Comparison of ENCODE assay signal across 9 cellular contexts in the genomic region with DNA sequence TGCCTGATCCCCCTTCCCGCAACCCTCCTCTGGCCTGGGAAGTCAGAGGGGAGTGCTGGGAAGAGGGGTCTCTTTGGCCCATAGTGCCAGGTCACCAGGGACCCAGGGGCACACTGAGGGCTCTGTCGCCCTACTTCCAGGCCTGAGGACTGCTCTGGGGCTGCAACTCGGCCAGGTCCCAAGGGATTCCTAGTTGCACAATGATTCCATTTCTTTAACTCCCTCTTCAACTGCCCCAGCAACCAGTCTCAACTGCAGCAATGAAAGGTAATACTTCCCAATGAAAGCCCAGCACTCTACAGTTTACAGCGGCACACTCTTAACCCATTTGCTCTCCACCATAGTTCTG. TPM values are rescaled to one million over a fixed set of nuclear protein-coding genes. Genes with fewer than 3 reads are reported as not detected.
DNase-seq lines count a peak whose midpoint lies in the region; ATAC-seq and TF ChIP-seq lines count a peak whose summit lies in the region.
"Had no signal": no experiment of that assay in that cellular context is flagged by ENCODE, and none has a peak within 500 bp of the region (broad histone marks: within the 10 kb centered on the region; RNA-seq: fewer than 3 reads in every experiment).

No MANE protein-coding gene starts in this region.

- WGBS in spleen, 5 donors = 79 to 95% (median 92%) methylated on average over 3 to 4 of the region's 4 CpGs

- H3K9me3 Mint-ChIP-seq in GM23338 = no peaks in the 10 kb centered on the region
- H3K9me3 Mint-ChIP-seq: effector memory CD8-positive, alpha-beta T cell had no signal

- H3K4me1 ChIP-seq in GM23338 (ENCODE audit: insufficient read depth) (0 out of 2 replicates have a peak, but pooled peaks cover 7% of the 10 kb centered on the region), iPS-20b (ENCODE audit: insufficient read depth, low read length) (peaks cover 12% of the 10 kb centered on the region; the same call in 1 of the 2 replicates), spleen (peaks cover 7 to 99% (median 60%) of the 10 kb centered on the region in 6 donors)

- H3K4me3 ChIP-seq in GM23338 (no peak overlapping the region), iPS-20b (ENCODE audit: low read length) (no peak overlapping the region), spleen (peak overlapping the region in 1 of 8 donors; percentile 7)

- TF ChIP-seq CTCF in GM23338 (conservative IDR thresholded peaks at IDR 0.05; ENCODE audit: low read depth in 2 of 2) (no peak), spleen (IDR thresholded peaks at IDR 0.05 in 8 of 11, conservative IDR thresholded peaks at IDR 0.05 in 3 of 11) (no peak)

- peak overlapping the region; percentile 49; the same call in 1 of the 2 replicates for H3K27ac Mint-ChIP-seq in GM23338

- H3F3A ChIP-seq in GM23338 (replicated peaks; ENCODE audit: low read depth) = 0 out of 2 replicates have a peak, but pooled peaks cover 2% of the 10 kb centered on the region

- no peak overlapping the region for H3K4me3 Mint-ChIP-seq in GM23338
- H3K4me3 Mint-ChIP-seq: effector memory CD8-positive, alpha-beta T cell had no signal

- peak overlapping the region; percentile 1; the same call in 1 of the 2 replicates for H3K9ac ChIP-seq in iPS-20b (ENCODE audit: low read depth, low read length)

- H3K9me2 ChIP-seq in GM23338 (ENCODE audit: insufficient read depth) = no peaks in the 10 kb centered on the region

- no peaks in the 10 kb centered on the region for H3K27me3 ChIP-seq in GM23338 (ENCODE audit: insufficient read depth)
- no peaks in the 10 kb centered on the region for H3K27me3 ChIP-seq in iPS-20b (ENCODE audit: insufficient read depth, low read length)
- no peaks in the 10 kb centered on the region for H3K27me3 ChIP-seq in spleen (replicated peaks in 1 of 7)

- no peaks in the 10 kb centered on the region; the same call in 1 of the 2 replicates for H3K79me2 ChIP-seq in GM23338 (replicated peaks; ENCODE audit: insufficient read depth)

- intact Hi-C loops in spleen (cut with DNase I; ENCODE audit: low total_unique reads) = no loop called here

- H3K9me3 ChIP-seq in iPS-20b (ENCODE audit: insufficient read depth, low read depth, low read length) = no peaks in the 10 kb centered on the region
- no peaks in the 10 kb centered on the region for H3K9me3 ChIP-seq in spleen

- H4K20me1 ChIP-seq in GM23338 (replicated peaks; ENCODE audit: insufficient read depth) = 0 out of 2 replicates have a peak, but pooled peaks cover 3% of the 10 kb centered on the region

- H3K36me3 Mint-ChIP-seq in GM23338 (ENCODE audit: low read depth) = no peaks in the 10 kb centered on the region

- H3K27me3 Mint-ChIP-seq in GM23338 (ENCODE audit: insufficient read depth, low read depth, poor library complexity) = peaks cover 13% of the 10 kb centered on the region
- H3K27me3 Mint-ChIP-seq: effector memory CD8-positive, alpha-beta T cell had no signal

- H3K27ac ChIP-seq in GM23338 (ENCODE audit: low read depth) (no peak overlapping the region; the same call in 1 of the 2 replicates), caudate nucleus (ENCODE audit: low read depth, low read length) (peak overlapping the region; percentile 77), iPS-20b (ENCODE audit: low read length) (no peak overlapping the region), spleen (peak overlapping the region in 7 of 8 donors; percentile 22 to 87 (median 73))

- H3K4me2 ChIP-seq in GM23338 = no peak overlapping the region

- DNase-seq in GM23338 (ENCODE audit: low spot score) (no peak), caudate nucleus (lab: John Stamatoyannopoulos, UW) (no peak), spleen (no peak), dedifferentiated amniotic fluid mesenchymal stem cell (ENCODE audit: extremely low spot score) (no peak), NCI-H146 (lab: John Stamatoyannopoulos, UW) (no peak)
- DNase-seq: effector memory CD8-positive, alpha-beta T cell had no signal

- no peak for ATAC-seq in GM23338
- ATAC-seq in HG02970 (IDR thresholded peaks at IDR 0.05; ENCODE audit: low FRiP score, unreplicated experiment) = no peak
- ATAC-seq in HG02623 (IDR thresholded peaks at IDR 0.05; ENCODE audit: unreplicated experiment) = no peak
- ATAC-seq: effector memory CD8-positive, alpha-beta T cell had no signal

- H3K36me3 ChIP-seq in GM23338 (ENCODE audit: insufficient read depth) (no peaks in the 10 kb centered on the region), iPS-20b (ENCODE audit: insufficient read depth, low read depth, low read length) (no peaks in the 10 kb centered on the region), spleen (peaks cover 0 to 5% (median 0%) of the 10 kb centered on the region in 6 donors)

- H3K4me1 Mint-ChIP-seq in GM23338 = peaks cover 25% of the 10 kb centered on the region

- no peak for TF ChIP-seq POLR2A in spleen (IDR thresholded peaks at IDR 0.05)

- no peak overlapping the region for H2AFZ ChIP-seq in GM23338

TF ChIP-seq in GM23338, 12 proteins besides CTCF, POLR2A, EP300 and RAD21 (continues in another document):
- TF ChIP-seq JUNB (IDR thresholded peaks at IDR 0.05; ENCODE audit: unreplicated experiment) (no peak), ZNF331 (CRISPR knock-in tag; IDR thresholded peaks at IDR 0.05; ENCODE audit: low read depth) (no peak), EZH2 (IDR thresholded peaks at IDR 0.05; ENCODE audit: low read depth, unreplicated experiment) (no peak)
- TF ChIP-seq, protein P1, sequence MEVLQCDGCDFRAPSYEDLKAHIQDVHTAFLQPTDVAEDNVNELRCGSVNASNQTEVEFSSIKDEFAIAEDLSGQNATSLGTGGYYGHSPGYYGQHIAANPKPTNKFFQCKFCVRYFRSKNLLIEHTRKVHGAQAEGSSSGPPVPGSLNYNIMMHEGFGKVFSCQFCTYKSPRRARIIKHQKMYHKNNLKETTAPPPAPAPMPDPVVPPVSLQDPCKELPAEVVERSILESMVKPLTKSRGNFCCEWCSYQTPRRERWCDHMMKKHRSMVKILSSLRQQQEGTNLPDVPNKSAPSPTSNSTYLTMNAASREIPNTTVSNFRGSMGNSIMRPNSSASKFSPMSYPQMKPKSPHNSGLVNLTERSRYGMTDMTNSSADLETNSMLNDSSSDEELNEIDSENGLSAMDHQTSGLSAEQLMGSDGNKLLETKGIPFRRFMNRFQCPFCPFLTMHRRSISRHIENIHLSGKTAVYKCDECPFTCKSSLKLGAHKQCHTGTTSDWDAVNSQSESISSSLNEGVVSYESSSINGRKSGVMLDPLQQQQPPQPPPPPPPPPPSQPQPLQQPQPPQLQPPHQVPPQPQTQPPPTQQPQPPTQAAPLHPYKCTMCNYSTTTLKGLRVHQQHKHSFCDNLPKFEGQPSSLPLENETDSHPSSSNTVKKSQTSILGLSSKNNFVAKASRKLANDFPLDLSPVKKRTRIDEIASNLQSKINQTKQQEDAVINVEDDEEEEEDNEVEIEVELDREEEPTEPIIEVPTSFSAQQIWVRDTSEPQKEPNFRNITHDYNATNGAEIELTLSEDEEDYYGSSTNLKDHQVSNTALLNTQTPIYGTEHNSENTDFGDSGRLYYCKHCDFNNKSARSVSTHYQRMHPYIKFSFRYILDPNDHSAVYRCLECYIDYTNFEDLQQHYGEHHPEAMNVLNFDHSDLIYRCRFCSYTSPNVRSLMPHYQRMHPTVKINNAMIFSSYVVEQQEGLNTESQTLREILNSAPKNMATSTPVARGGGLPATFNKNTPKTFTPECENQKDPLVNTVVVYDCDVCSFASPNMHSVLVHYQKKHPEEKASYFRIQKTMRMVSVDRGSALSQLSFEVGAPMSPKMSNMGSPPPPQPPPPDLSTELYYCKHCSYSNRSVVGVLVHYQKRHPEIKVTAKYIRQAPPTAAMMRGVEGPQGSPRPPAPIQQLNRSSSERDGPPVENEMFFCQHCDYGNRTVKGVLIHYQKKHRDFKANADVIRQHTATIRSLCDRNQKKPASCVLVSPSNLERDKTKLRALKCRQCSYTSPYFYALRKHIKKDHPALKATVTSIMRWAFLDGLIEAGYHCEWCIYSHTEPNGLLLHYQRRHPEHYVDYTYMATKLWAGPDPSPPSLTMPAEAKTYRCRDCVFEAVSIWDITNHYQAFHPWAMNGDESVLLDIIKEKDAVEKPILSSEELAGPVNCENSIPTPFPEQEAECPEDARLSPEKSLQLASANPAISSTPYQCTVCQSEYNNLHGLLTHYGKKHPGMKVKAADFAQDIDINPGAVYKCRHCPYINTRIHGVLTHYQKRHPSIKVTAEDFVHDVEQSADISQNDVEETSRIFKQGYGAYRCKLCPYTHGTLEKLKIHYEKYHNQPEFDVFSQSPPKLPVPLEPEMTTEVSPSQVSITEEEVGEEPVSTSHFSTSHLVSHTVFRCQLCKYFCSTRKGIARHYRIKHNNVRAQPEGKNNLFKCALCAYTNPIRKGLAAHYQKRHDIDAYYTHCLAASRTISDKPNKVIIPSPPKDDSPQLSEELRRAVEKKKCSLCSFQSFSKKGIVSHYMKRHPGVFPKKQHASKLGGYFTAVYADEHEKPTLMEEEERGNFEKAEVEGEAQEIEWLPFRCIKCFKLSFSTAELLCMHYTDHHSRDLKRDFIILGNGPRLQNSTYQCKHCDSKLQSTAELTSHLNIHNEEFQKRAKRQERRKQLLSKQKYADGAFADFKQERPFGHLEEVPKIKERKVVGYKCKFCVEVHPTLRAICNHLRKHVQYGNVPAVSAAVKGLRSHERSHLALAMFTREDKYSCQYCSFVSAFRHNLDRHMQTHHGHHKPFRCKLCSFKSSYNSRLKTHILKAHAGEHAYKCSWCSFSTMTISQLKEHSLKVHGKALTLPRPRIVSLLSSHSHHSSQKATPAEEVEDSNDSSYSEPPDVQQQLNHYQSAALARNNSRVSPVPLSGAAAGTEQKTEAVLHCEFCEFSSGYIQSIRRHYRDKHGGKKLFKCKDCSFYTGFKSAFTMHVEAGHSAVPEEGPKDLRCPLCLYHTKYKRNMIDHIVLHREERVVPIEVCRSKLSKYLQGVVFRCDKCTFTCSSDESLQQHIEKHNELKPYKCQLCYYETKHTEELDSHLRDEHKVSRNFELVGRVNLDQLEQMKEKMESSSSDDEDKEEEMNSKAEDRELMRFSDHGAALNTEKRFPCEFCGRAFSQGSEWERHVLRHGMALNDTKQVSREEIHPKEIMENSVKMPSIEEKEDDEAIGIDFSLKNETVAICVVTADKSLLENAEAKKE (CRISPR knock-in tag; IDR thresholded peaks at IDR 0.05) = no peak

RNA-seq across cellular contexts. Expression of a gene that starts 35.7 kb away (rescaled TPM):
- 22.3 and 23.3 TPM in 2 replicates for total RNA-seq in GM23338 (2014; rRNA removed; shearing (Covaris generic))
- 10.4 and 10.5 TPM in 2 replicates for polyA plus RNA-seq in GM23338 (2016; fragmentation: Nextera tagmentation; extraction: Ambion mirVana)
- total RNA-seq in spleen = 10 to 100 TPM; 21.2 to 40.4 (median 35.0) TPM
- polyA plus RNA-seq in spleen = 10 to 100 TPM in 1 of 3 donors, 1 to 10 TPM in 2; 6.0 to 14.8 (median 7.7) TPM

Comparison
In these comparisons a context has a peak if more than half of its experiments do, and no peak if none do; other contexts are left out.
1. H3K27ac ChIP-seq: peak in caudate nucleus (single experiment) and spleen (7 of 8); none in GM23338 (single experiment) and iPS-20b (single experiment).